Comparison of ENCODE assay signal across 25 cellular contexts in genomic region chr10:64306888-64307287, GRCh38.
DNase-seq lines count a peak whose midpoint lies in the region; ATAC-seq, FAIRE-seq and TF ChIP-seq lines count a peak whose summit lies in the region.
"Had no signal": no experiment of that assay in that cellular context is flagged by ENCODE, and none has a peak within 500 bp of the region (broad histone marks: within the 10 kb centered on the region; RNA-seq: fewer than 3 reads in every experiment).

No MANE protein-coding gene starts in this region.

- H3K9ac ChIP-seq in colonic mucosa (ENCODE audit: low read depth in 2 of 2, low read length in 2 of 2): no peak overlapping the region
- H3K9ac ChIP-seq: BLaER1 treated with 17β-estradiol and CSF1 and Interleukin-3, amounts not matched to agents 10 nM and 100 nM had no signal

- FAIRE-seq in small intestine (lab: Jason Lieb, UNC): no peak
- FAIRE-seq: A549, GM12878, GM19239, H54 had no signal

- WGBS in small intestine, 3 donors: 12 to 29% (median 12%) methylated on average over 3 of the region's 3 CpGs

- H3K9me3 ChIP-seq in small intestine (ENCODE audit: control insufficient read depth, low read depth) (no peaks in the 10 kb centered on the region), colonic mucosa (no peaks in the 10 kb centered on the region)
- H3K9me3 ChIP-seq: A549; BE2C; BLaER1 treated with 17β-estradiol and CSF1 and Interleukin-3, amounts not matched to agents 10 nM and 100 nM had no signal

- no peaks in the 10 kb centered on the region for H3K36me3 Mint-ChIP-seq in GM23338 (ENCODE audit: low read depth)
- no peaks in the 10 kb centered on the region for H3K36me3 Mint-ChIP-seq in neural crest cell (ENCODE audit: low read depth)
- H3K36me3 Mint-ChIP-seq: CD14-positive monocyte; CD8-positive, alpha-beta memory T cell had no signal

- H3K4me2 ChIP-seq in GM23338: no peak overlapping the region
- H3K4me2 ChIP-seq: A549; BLaER1 treated with 17β-estradiol and CSF1 and Interleukin-3, amounts not matched to agents 10 nM and 100 nM had no signal

- no peaks in the 10 kb centered on the region for H3K9me3 Mint-ChIP-seq in GM23338
- H3K9me3 Mint-ChIP-seq in neural crest cell: no peaks in the 10 kb centered on the region
- H3K9me3 Mint-ChIP-seq: CD4-positive, alpha-beta T cell had no signal

- no peak for DNase-seq in GM23338 (ENCODE audit: low spot score)
- peak; percentile 70 for DNase-seq in NCI-H82 treated with DMSO at 0.1 percent for 48 hours (lab: John Stamatoyannopoulos, UW; ENCODE audit: unreplicated experiment)
- no peak for DNase-seq in neural crest cell (ENCODE audit: low read depth, low spot score)
- peak; percentile 54 for DNase-seq in small intestine
- no peak for DNase-seq in HK-2 (ENCODE audit: unreplicated experiment)
- no peak for DNase-seq in colonic mucosa
- DNase-seq: 8988T; ACHN; AML-193; BE2C; CD4-positive, alpha-beta T cell; CD8-positive, alpha-beta memory T cell; DMS 273 treated with DMSO at 0.1 percent for 48 hours; DMS79; EL; GDM1; GOT3; HCEC 1CT had no signal

- intact Hi-C loops in colonic mucosa (cut with DNase I): no loop called here

- H4K20me1 ChIP-seq in GM23338 (replicated peaks; ENCODE audit: insufficient read depth): no peaks in the 10 kb centered on the region
- H4K20me1 ChIP-seq: BLaER1 treated with 17β-estradiol and CSF1 and Interleukin-3, amounts not matched to agents 10 nM and 100 nM had no signal

- no peaks in the 10 kb centered on the region for H3K79me2 ChIP-seq in GM23338 (replicated peaks; ENCODE audit: insufficient read depth)

- no peaks in the 10 kb centered on the region for H3K36me3 ChIP-seq in GM23338 (ENCODE audit: insufficient read depth)
- H3K36me3 ChIP-seq in small intestine (ENCODE audit: control insufficient read depth in 2 of 2, insufficient read depth in 2 of 2, low read length in 2 of 2): no peaks in the 10 kb centered on the region
- H3K36me3 ChIP-seq in colonic mucosa: no peaks in the 10 kb centered on the region
- H3K36me3 ChIP-seq: BE2C; BLaER1 treated with 17β-estradiol and CSF1 and Interleukin-3, amounts not matched to agents 10 nM and 100 nM had no signal

- H3K4me3 Mint-ChIP-seq in GM23338 (no peak overlapping the region), neural crest cell (no peak overlapping the region)
- H3K4me3 Mint-ChIP-seq: CD14-positive monocyte; CD4-positive, alpha-beta T cell; CD8-positive, alpha-beta memory T cell had no signal

- H3K27ac ChIP-seq in GM23338 (ENCODE audit: low read depth): no peak overlapping the region
- no peak overlapping the region for H3K27ac ChIP-seq in small intestine (ENCODE audit: low read depth in 1 of 2, low read length in 1 of 2)
- H3K27ac ChIP-seq in colonic mucosa: no peak overlapping the region
- H3K27ac ChIP-seq: A549; BLaER1 treated with 17β-estradiol and CSF1 and Interleukin-3, amounts not matched to agents 10 nM and 100 nM had no signal

- no peak overlapping the region for H3K27ac Mint-ChIP-seq in GM23338
- H3K27ac Mint-ChIP-seq in neural crest cell (ENCODE audit: unreplicated experiment): peak overlapping the region; percentile 60
- H3K27ac Mint-ChIP-seq: CD14-positive monocyte; CD4-positive, alpha-beta T cell; CD8-positive, alpha-beta memory T cell had no signal

- TF ChIP-seq CTCF in GM23338 (conservative IDR thresholded peaks at IDR 0.05; ENCODE audit: low read depth in 2 of 2): no peak
- no peak for TF ChIP-seq CTCF in neural crest cell (conservative IDR thresholded peaks at IDR 0.05)
- no peak for TF ChIP-seq CTCF in colonic mucosa (IDR thresholded peaks at IDR 0.05)

- H3K27me3 Mint-ChIP-seq in GM23338 (ENCODE audit: insufficient read depth, low read depth, poor library complexity): no peaks in the 10 kb centered on the region
- no peaks in the 10 kb centered on the region for H3K27me3 Mint-ChIP-seq in neural crest cell (ENCODE audit: low read depth)
- H3K27me3 Mint-ChIP-seq: CD4-positive, alpha-beta T cell; CD8-positive, alpha-beta memory T cell had no signal

- no peaks in the 10 kb centered on the region for H3F3A ChIP-seq in GM23338 (replicated peaks; ENCODE audit: low read depth)

- peaks cover 15% of the 10 kb centered on the region for H3K4me1 Mint-ChIP-seq in GM23338
- no peaks in the 10 kb centered on the region for H3K4me1 Mint-ChIP-seq in neural crest cell
- H3K4me1 Mint-ChIP-seq: CD14-positive monocyte; CD8-positive, alpha-beta memory T cell had no signal

- H3K27me3 ChIP-seq in GM23338 (ENCODE audit: insufficient read depth) (no peaks in the 10 kb centered on the region), small intestine (ENCODE audit: control insufficient read depth in 2 of 2, insufficient read depth in 2 of 2, low read length in 2 of 2) (no peaks in the 10 kb centered on the region), colonic mucosa (no peaks in the 10 kb centered on the region)
- H3K27me3 ChIP-seq: BE2C; BLaER1 treated with 17β-estradiol and CSF1 and Interleukin-3, amounts not matched to agents 10 nM and 100 nM had no signal

- H2AFZ ChIP-seq in GM23338: peak overlapping the region; percentile 49; the same call in 1 of the 2 replicates

- no peak for ATAC-seq in GM23338
- ATAC-seq in GM21526 (IDR thresholded peaks at IDR 0.05; ENCODE audit: low FRiP score, unreplicated experiment): no peak
- ATAC-seq: A549, GM12878 had no signal

- no peaks in the 10 kb centered on the region for H3K9me2 ChIP-seq in GM23338 (ENCODE audit: insufficient read depth)

- H3K4me3 ChIP-seq in GM23338 (no peak overlapping the region), small intestine (ENCODE audit: low read depth in 1 of 2, low read length in 2 of 2) (no peak overlapping the region), colonic mucosa (no peak overlapping the region)
- H3K4me3 ChIP-seq: A549; BLaER1 treated with 17β-estradiol and CSF1 and Interleukin-3, amounts not matched to agents 10 nM and 100 nM; GM12878 had no signal

- H3K4me1 ChIP-seq in GM23338 (ENCODE audit: insufficient read depth): peaks cover 4% of the 10 kb centered on the region
- H3K4me1 ChIP-seq in small intestine (ENCODE audit: control insufficient read depth in 2 of 2, insufficient read depth in 1 of 2, low read depth in 1 of 2, low read length in 1 of 2): no peaks in the 10 kb centered on the region
- H3K4me1 ChIP-seq in colonic mucosa: no peaks in the 10 kb centered on the region
- H3K4me1 ChIP-seq: A549; BE2C; BLaER1 treated with 17β-estradiol and CSF1 and Interleukin-3, amounts not matched to agents 10 nM and 100 nM had no signal

TF ChIP-seq in GM23338, 12 proteins besides CTCF, POLR2A, EP300 and RAD21 (continues in another document):
- TF ChIP-seq JUNB (IDR thresholded peaks at IDR 0.05; ENCODE audit: unreplicated experiment) (no peak), ETS1 (IDR thresholded peaks at IDR 0.05) (no peak), ZNF114 (CRISPR knock-in tag; IDR thresholded peaks at IDR 0.05) (no peak), STAT1 (IDR thresholded peaks at IDR 0.05; ENCODE audit: unreplicated experiment) (no peak)

Comparison
In these comparisons a context has a peak if more than half of its experiments do, and no peak if none do; other contexts are left out.
1. DNase-seq: peak in NCI-H82 treated with DMSO at 0.1 percent for 48 hours (single experiment) and small intestine (single experiment); none in GM23338 (single experiment), neural crest cell (single experiment), HK-2 (single experiment) and colonic mucosa (single experiment).